In genomic region chr17:78819402-78819801, GRCh38 we compare ENCODE assay signal across 1 cellular context.
TF ChIP-seq lines count a peak whose summit lies in the region.

No MANE protein-coding gene starts in this region.

TF ChIP-seq in endothelial cell of umbilical vein, 7 proteins besides CTCF, POLR2A, EP300 and RAD21 (continued from another document):
- TF ChIP-seq, protein P1, sequence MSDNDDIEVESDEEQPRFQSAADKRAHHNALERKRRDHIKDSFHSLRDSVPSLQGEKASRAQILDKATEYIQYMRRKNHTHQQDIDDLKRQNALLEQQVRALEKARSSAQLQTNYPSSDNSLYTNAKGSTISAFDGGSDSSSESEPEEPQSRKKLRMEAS (IDR thresholded peaks at IDR 0.05; ENCODE audit: insufficient read depth, insufficient read length) = no peak
- TF ChIP-seq GATA2 (IDR thresholded peaks at IDR 0.05; ENCODE audit: insufficient read depth, insufficient read length, low read depth, low read length) = no peak
